Comparison of ENCODE assay signal across 19 cellular contexts in genomic region chr7:13336227-13336626, GRCh38.
A peak's percentile ranks its signal among the peaks of the same experiment; 100 is the strongest.
DNase-seq lines count a peak whose midpoint lies in the region; ATAC-seq and TF ChIP-seq lines count a peak whose summit lies in the region.
"Had no signal": no experiment of that assay in that cellular context is flagged by ENCODE, and none has a peak within 500 bp of the region (broad histone marks: within the 10 kb centered on the region; RNA-seq: fewer than 3 reads in every experiment).

No MANE protein-coding gene starts in this region.

- no peak overlapping the region for H2BK15ac ChIP-seq in mesenchymal stem cell (ENCODE audit: low read depth, poor library complexity, severe bottlenecking)

- H3K27ac ChIP-seq in RWPE1: no peak overlapping the region
- no peak overlapping the region for H3K27ac ChIP-seq in mesenchymal stem cell (ENCODE audit: low read length, poor library complexity, severe bottlenecking)
- H3K27ac ChIP-seq in MM.1S (ENCODE audit: low read length): no peak overlapping the region
- H3K27ac ChIP-seq: brain microvascular endothelial cell, dorsolateral prefrontal cortex had no signal

- no peak overlapping the region for H2BK12ac ChIP-seq in mesenchymal stem cell (ENCODE audit: low read length in 2 of 2)

- no peaks in the 10 kb centered on the region for H3K9me2 ChIP-seq in MM.1S (replicated peaks; ENCODE audit: insufficient read depth, low read length)

- H3K36me3 ChIP-seq in mesenchymal stem cell (ENCODE audit: control insufficient read depth in 1 of 2, insufficient read depth in 2 of 2, low read depth in 1 of 2, low read length in 2 of 2) (no peaks in the 10 kb centered on the region), MM.1S (replicated peaks; ENCODE audit: insufficient read depth, low read length) (no peaks in the 10 kb centered on the region)
- H3K36me3 ChIP-seq: brain microvascular endothelial cell had no signal

- DNase-seq in ELR (ENCODE audit: low read depth) (peak; percentile 68), RWPE1 (ENCODE audit: low spot score) (peak; percentile 1), epithelial cell of proximal tubule (ENCODE audit: low read depth) (peak; percentile 23), mesenchymal stem cell (peak; percentile 65), MM.1S (no peak), NCI-H2029 treated with DMSO at 0.1 percent for 48 hours (lab: John Stamatoyannopoulos, UW) (no peak), anterior cingulate cortex (lab: John Stamatoyannopoulos, UW) (no peak)
- DNase-seq: activated CD4-positive, alpha-beta T cell treated with anti-CD3 and anti-CD28 coated beads, Interleukin-2, amount 10 ng/mL, durations not matched to agents 24 days and 14 days; activated naive CD4-positive, alpha-beta T cell treated with anti-CD3 and anti-CD28 coated beads, Interleukin-2, amount 10 ng/mL, durations not matched to agents 7 days and 5 days; brain microvascular endothelial cell; dorsolateral prefrontal cortex; erythroblast; hypothalamus; NCI-H1694 treated with DMSO at 0.1 percent for 48 hours; NCI-H446; posterior cingulate gyrus; small intestine; stimulated activated CD4-positive, alpha-beta T cell treated with anti-CD3 and anti-CD28 coated beads, Interleukin-4, amount 100 ng/mL, for 4 hours had no signal

- H3K4me2 ChIP-seq in mesenchymal stem cell (ENCODE audit: low read length, poor library complexity, severe bottlenecking): no peak overlapping the region
- no peak overlapping the region for H3K4me2 ChIP-seq in MM.1S (ENCODE audit: low read depth, low read length)

- H3K79me2 ChIP-seq in MM.1S (ENCODE audit: low read length): no peaks in the 10 kb centered on the region

- no peak overlapping the region for H3K4me3 ChIP-seq in epithelial cell of proximal tubule (ENCODE audit: low read depth, low read length)
- no peak overlapping the region for H3K4me3 ChIP-seq in mesenchymal stem cell (ENCODE audit: insufficient read depth in 1 of 2, low read depth in 1 of 2, low read length in 2 of 2)
- no peak overlapping the region for H3K4me3 ChIP-seq in MM.1S (ENCODE audit: low read length)
- H3K4me3 ChIP-seq: dorsolateral prefrontal cortex had no signal

- H3K79me1 ChIP-seq in mesenchymal stem cell (replicated peaks; ENCODE audit: low read length, poor library complexity, severe bottlenecking): no peaks in the 10 kb centered on the region

- no peak overlapping the region for H2AK5ac ChIP-seq in mesenchymal stem cell (ENCODE audit: low read length, severe bottlenecking)

- H4K8ac ChIP-seq in mesenchymal stem cell (ENCODE audit: low read length): no peak overlapping the region

- TF ChIP-seq CTCF in RWPE1 (conservative IDR thresholded peaks at IDR 0.05; ENCODE audit: low read depth) (no peak), epithelial cell of proximal tubule (conservative IDR thresholded peaks at IDR 0.05; ENCODE audit: low read depth, low read length) (no peak), MM.1S (IDR thresholded peaks at IDR 0.05; ENCODE audit: low read length) (no peak)

- H3K9ac ChIP-seq in mesenchymal stem cell (ENCODE audit: low read length) (no peak overlapping the region), MM.1S (ENCODE audit: low read length) (no peak overlapping the region)

- H4K91ac ChIP-seq in mesenchymal stem cell (ENCODE audit: low read length): no peak overlapping the region

- POLR2A ChIA-PET in RWPE1 (lab: Yijun Ruan, JAX; ENCODE audit: low non-redundant PET): no interaction called here

- no peak overlapping the region for H2BK120ac ChIP-seq in mesenchymal stem cell (ENCODE audit: low read depth, low read length)

- H2BK5ac ChIP-seq in mesenchymal stem cell (ENCODE audit: low read depth, low read length, poor library complexity, severe bottlenecking): no peak overlapping the region

- H3K23ac ChIP-seq in mesenchymal stem cell (ENCODE audit: low read length in 2 of 2): no peak overlapping the region

- no peaks in the 10 kb centered on the region for H3F3A ChIP-seq in MM.1S (ENCODE audit: insufficient read depth, low read length)

- H3K9me3 ChIP-seq in mesenchymal stem cell (ENCODE audit: control insufficient read depth, low read length) (no peaks in the 10 kb centered on the region), MM.1S (replicated peaks; ENCODE audit: insufficient read depth, low read length) (no peaks in the 10 kb centered on the region)

- H2AFZ ChIP-seq in mesenchymal stem cell (ENCODE audit: low read depth, low read length) (no peak overlapping the region), MM.1S (ENCODE audit: low read length) (no peak overlapping the region)

- no peak for ATAC-seq in HG03342 (IDR thresholded peaks at IDR 0.05; ENCODE audit: unreplicated experiment)

- no peak overlapping the region for H3K18ac ChIP-seq in mesenchymal stem cell (ENCODE audit: low read depth in 1 of 2, low read length in 2 of 2)

- H3K14ac ChIP-seq in mesenchymal stem cell (ENCODE audit: low read length in 2 of 2): no peak overlapping the region

- H3K4me1 ChIP-seq in mesenchymal stem cell (ENCODE audit: control insufficient read depth, insufficient read depth, low read depth, low read length) (peaks cover 3% of the 10 kb centered on the region), MM.1S (ENCODE audit: low read length) (no peaks in the 10 kb centered on the region)

- 100% methylated on average over 1 of the region's 4 CpGs for WGBS in mesenchymal stem cell

- H3K27me3 ChIP-seq in mesenchymal stem cell (ENCODE audit: control insufficient read depth in 1 of 2, insufficient read depth in 1 of 2, low read length in 2 of 2) (no peaks in the 10 kb centered on the region), MM.1S (replicated peaks; ENCODE audit: insufficient read depth, low read length) (no peaks in the 10 kb centered on the region)
- H3K27me3 ChIP-seq: brain microvascular endothelial cell, dorsolateral prefrontal cortex had no signal

- no peak overlapping the region for H3K4ac ChIP-seq in mesenchymal stem cell (ENCODE audit: low read depth in 1 of 2, low read length in 2 of 2)

- CTCF ChIA-PET in RWPE1 (lab: Yijun Ruan, JAX): no interaction called here

- H4K20me1 ChIP-seq in MM.1S (ENCODE audit: insufficient read depth, low read length): no peaks in the 10 kb centered on the region

Comparison
In these comparisons a context has a peak if more than half of its experiments do, and no peak if none do; other contexts are left out.
1. DNase-seq: peak in ELR (single experiment), RWPE1 (single experiment), epithelial cell of proximal tubule (single experiment) and mesenchymal stem cell (single experiment); none in MM.1S (single experiment), NCI-H2029 treated with DMSO at 0.1 percent for 48 hours (single experiment) and anterior cingulate cortex (0 of 58).